In the genomic region with DNA sequence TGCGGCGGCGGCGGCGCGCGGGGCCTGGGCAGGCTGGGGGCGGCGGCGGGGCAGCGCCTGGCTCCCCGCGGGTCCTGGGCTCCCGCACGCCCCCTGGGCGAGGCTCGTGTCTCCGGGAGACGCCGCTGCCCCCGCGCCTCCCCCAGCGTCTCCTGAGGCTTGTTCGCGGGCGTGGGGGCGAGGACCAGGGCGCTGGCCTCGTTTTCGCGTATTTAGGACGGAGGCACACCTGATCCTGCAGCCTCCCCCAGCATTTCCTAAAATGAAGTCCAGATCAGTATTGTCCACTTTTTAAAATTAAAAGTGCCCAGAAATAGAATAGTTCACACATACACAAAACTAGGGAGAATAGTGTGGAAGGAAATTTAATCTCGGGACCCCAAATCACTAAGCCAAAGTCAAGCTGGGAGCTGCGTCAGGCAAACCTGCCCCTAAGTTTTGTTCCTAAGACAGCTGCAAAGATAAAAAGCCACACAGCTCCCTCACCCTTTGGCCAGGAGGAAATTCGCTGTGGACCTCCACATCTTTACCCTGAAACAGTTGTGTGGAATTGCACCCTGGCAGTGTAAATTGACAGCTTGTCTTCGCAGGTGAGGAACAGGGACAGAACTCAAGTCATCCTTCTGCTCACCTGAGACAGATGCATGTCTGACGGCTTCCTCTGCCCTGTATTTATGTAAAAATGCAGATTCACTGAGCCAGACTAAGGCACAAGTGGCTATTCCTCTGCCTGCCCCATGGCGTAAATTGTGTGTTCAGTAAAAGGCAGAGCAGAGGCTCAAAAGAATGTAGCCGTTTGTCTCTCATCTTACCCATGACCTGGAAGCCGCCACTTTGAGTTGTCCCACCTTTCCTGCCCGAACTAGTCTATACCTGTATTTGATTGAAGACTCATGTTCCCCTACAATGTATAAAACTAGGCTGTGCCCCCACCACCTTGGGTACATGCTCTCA, we compare ENCODE assay signal across 8 cellular contexts. TPM values are rescaled to one million over a fixed set of nuclear protein-coding genes. Genes with fewer than 3 reads are reported as not detected.
DNase-seq lines count a peak whose midpoint lies in the region; ATAC-seq and TF ChIP-seq lines count a peak whose summit lies in the region.

No MANE protein-coding gene starts in this region.

- peaks cover 29% of the 10 kb centered on the region for H3K36me3 Mint-ChIP-seq in activated CD4-positive, alpha-beta memory T cell treated with anti-CD3 and anti-CD28 coated beads, Interleukin-2, amount 10 ng/mL, durations not matched to agents 7 days and 5 days (ENCODE audit: low read depth)
- H3K36me3 Mint-ChIP-seq in stimulated activated effector memory CD8-positive, alpha-beta T cell treated with anti-CD3 and anti-CD28 coated beads, Interleukin-12 subunit alpha, Interleukin-12 subunit beta, amount 100 ng/mL, for 72 hours = peaks cover 6% of the 10 kb centered on the region

- peak overlapping the region; percentile 77 for H3K4me3 Mint-ChIP-seq in activated CD4-positive, alpha-beta memory T cell treated with anti-CD3 and anti-CD28 coated beads, Interleukin-2, amount 10 ng/mL, durations not matched to agents 7 days and 5 days
- H3K4me3 Mint-ChIP-seq in stimulated activated effector memory CD8-positive, alpha-beta T cell treated with anti-CD3 and anti-CD28 coated beads, Interleukin-12 subunit alpha, Interleukin-12 subunit beta, amount 100 ng/mL, for 72 hours = peak overlapping the region; percentile 83

- peak; percentile 33 for DNase-seq in DMS53 (lab: John Stamatoyannopoulos, UW)
- DNase-seq in DMS53 treated with DMSO at 0.1 percent for 48 hours (lab: John Stamatoyannopoulos, UW; ENCODE audit: unreplicated experiment) = no peak
- no peak for DNase-seq in activated CD4-positive, alpha-beta memory T cell treated with anti-CD3 and anti-CD28 coated beads, Interleukin-2, amount 10 ng/mL, durations not matched to agents 7 days and 5 days
- DNase-seq in hepatocyte (ENCODE audit: low spot score) = no peak
- no peak for DNase-seq in stimulated activated effector memory CD8-positive, alpha-beta T cell treated with anti-CD3 and anti-CD28 coated beads, Interleukin-12 subunit alpha, Interleukin-12 subunit beta, amount 100 ng/mL, for 72 hours (ENCODE audit: low spot score in 2 of 2)
- no peak for DNase-seq in stimulated activated CD4-positive, alpha-beta T cell treated with anti-CD3 and anti-CD28 coated beads, Interleukin-4, amount 100 ng/mL, for 24 hours
- no peak for DNase-seq in epidermal melanocyte (ENCODE audit: insufficient read length, low spot score)

- H3K36me3 ChIP-seq in hepatocyte (replicated peaks; ENCODE audit: insufficient read depth, low read depth) = no peaks in the 10 kb centered on the region

- CTCF ChIA-PET in activated CD4-positive, alpha-beta memory T cell treated with anti-CD3 and anti-CD28 coated beads, Interleukin-2, amount 10 ng/mL, durations not matched to agents 7 days and 5 days (lab: Charles Lee) = no interaction called here

- peaks cover 37% of the 10 kb centered on the region for H3K4me1 Mint-ChIP-seq in activated CD4-positive, alpha-beta memory T cell treated with anti-CD3 and anti-CD28 coated beads, Interleukin-2, amount 10 ng/mL, durations not matched to agents 7 days and 5 days
- H3K4me1 Mint-ChIP-seq in stimulated activated effector memory CD8-positive, alpha-beta T cell treated with anti-CD3 and anti-CD28 coated beads, Interleukin-12 subunit alpha, Interleukin-12 subunit beta, amount 100 ng/mL, for 72 hours = peaks cover 40% of the 10 kb centered on the region

- no peaks in the 10 kb centered on the region for H3K9me3 Mint-ChIP-seq in activated CD4-positive, alpha-beta memory T cell treated with anti-CD3 and anti-CD28 coated beads, Interleukin-2, amount 10 ng/mL, durations not matched to agents 7 days and 5 days
- no peaks in the 10 kb centered on the region for H3K9me3 Mint-ChIP-seq in stimulated activated effector memory CD8-positive, alpha-beta T cell treated with anti-CD3 and anti-CD28 coated beads, Interleukin-12 subunit alpha, Interleukin-12 subunit beta, amount 100 ng/mL, for 72 hours

- H3K4me1 ChIP-seq in hepatocyte (ENCODE audit: insufficient read depth) = peaks cover 11% of the 10 kb centered on the region

- POLR2A ChIA-PET in activated CD4-positive, alpha-beta memory T cell treated with anti-CD3 and anti-CD28 coated beads, Interleukin-2, amount 10 ng/mL, durations not matched to agents 7 days and 5 days (lab: Charles Lee) = interaction anchor here (0.6 to 1.3 kb wide), 4 partner anchors 117 to 437 kb away, joined by 3 to 4 read pairs (median 3); no protein-coding TSS in a partner anchor

- no peaks in the 10 kb centered on the region for H4K20me1 ChIP-seq in hepatocyte (ENCODE audit: insufficient read depth, poor library complexity, severe bottlenecking)

- H3K27ac ChIP-seq in hepatocyte = peak overlapping the region; percentile 99

- no peaks in the 10 kb centered on the region for H3K27me3 ChIP-seq in hepatocyte

- H3K9me3 ChIP-seq in hepatocyte (ENCODE audit: low read depth) = no peaks in the 10 kb centered on the region

- H3K4me2 ChIP-seq in hepatocyte = peak overlapping the region; percentile 90

- no peak for TF ChIP-seq CTCF in hepatocyte (IDR thresholded peaks at IDR 0.05; ENCODE audit: poor library complexity)

- H2AFZ ChIP-seq in hepatocyte = peak overlapping the region; percentile 57

- H3K9me2 ChIP-seq in hepatocyte (replicated peaks; ENCODE audit: insufficient read depth) = no peaks in the 10 kb centered on the region

- H3K27me3 Mint-ChIP-seq in activated CD4-positive, alpha-beta memory T cell treated with anti-CD3 and anti-CD28 coated beads, Interleukin-2, amount 10 ng/mL, durations not matched to agents 7 days and 5 days = peaks cover 4% of the 10 kb centered on the region

- peak overlapping the region; percentile 45 for H3K27ac Mint-ChIP-seq in activated CD4-positive, alpha-beta memory T cell treated with anti-CD3 and anti-CD28 coated beads, Interleukin-2, amount 10 ng/mL, durations not matched to agents 7 days and 5 days
- H3K27ac Mint-ChIP-seq in stimulated activated effector memory CD8-positive, alpha-beta T cell treated with anti-CD3 and anti-CD28 coated beads, Interleukin-12 subunit alpha, Interleukin-12 subunit beta, amount 100 ng/mL, for 72 hours = peak overlapping the region; percentile 61

- WGBS in hepatocyte (ENCODE audit: low lambda C conversion rate, missing lambda C conversion rate) = 27% methylated on average over 21 of the region's 41 CpGs

- ATAC-seq in stimulated activated effector memory CD8-positive, alpha-beta T cell treated with anti-CD3 and anti-CD28 coated beads, Interleukin-12 subunit alpha, Interleukin-12 subunit beta, amount 100 ng/mL, for 72 hours = no peak
- no peak for ATAC-seq in HG03135 (IDR thresholded peaks at IDR 0.05; ENCODE audit: unreplicated experiment)

- H3K79me2 ChIP-seq in hepatocyte = peaks cover 31% of the 10 kb centered on the region

- peak overlapping the region; percentile 78 for H3K4me3 ChIP-seq in hepatocyte

RNA-seq across cellular contexts. Expression of gene GALNT11, which starts 0.7 kb away (rescaled TPM):
- total RNA-seq in activated CD4-positive, alpha-beta memory T cell treated with anti-CD3 and anti-CD28 coated beads, Interleukin-2, amount 10 ng/mL, durations not matched to agents 7 days and 5 days = 10 to 100 TPM; 17.6 to 17.8 TPM
- 60.6 and 64.1 TPM in 2 replicates for total RNA-seq in hepatocyte
- 40.4 and 43.7 TPM in 2 replicates for polyA plus RNA-seq in hepatocyte
